ENCODE assay signal across 7 cellular contexts in the genomic region with DNA sequence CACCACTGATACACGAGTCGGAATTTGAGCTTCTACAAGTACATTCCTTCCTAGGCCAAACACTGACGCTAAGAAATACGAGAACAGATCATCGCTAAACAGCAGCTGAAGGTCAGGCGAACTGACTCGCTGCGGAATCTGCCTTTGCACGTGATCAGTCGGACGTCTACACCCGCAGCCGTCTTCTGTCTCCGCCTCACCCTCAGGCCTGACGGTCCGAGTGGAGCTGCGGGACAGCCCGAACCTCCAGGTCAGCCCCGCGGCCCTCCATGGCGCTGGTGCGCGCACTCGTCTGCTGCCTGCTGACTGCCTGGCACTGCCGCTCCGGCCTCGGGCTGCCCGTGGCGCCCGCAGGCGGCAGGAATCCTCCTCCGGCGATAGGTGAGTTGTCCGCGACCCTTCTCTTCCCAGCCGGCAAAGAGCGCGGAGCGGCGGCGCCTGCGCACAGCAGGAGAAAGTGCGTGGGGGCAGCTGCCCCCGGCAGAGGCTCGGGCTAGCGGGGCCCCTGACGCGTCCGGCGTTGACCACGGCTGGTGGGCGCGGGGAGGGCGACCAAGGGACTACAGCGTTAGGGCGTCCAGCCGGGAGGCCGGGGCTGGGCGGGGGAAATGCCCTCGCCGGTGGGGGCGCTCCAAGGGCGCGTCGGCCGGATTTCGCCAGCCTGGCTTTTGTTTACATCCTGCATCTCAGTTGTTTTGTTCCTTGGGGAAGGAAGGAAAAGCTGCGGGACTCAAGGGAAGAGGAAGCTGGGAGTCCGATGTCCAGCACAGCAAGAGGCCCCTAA. TPM values are rescaled to one million over a fixed set of nuclear protein-coding genes. Genes with fewer than 3 reads are reported as not detected.
A peak's percentile ranks its signal among the peaks of the same experiment; 100 is the strongest.
DNase-seq lines count a peak whose midpoint lies in the region; ATAC-seq and TF ChIP-seq lines count a peak whose summit lies in the region.

SMPDL3A (plus strand) TSS at position 181 of the 784 bp plus-strand sequence; CDS start at position 270, 89 bp downstream.

- H3K27me3 Mint-ChIP-seq in IgD-negative memory B cell (peaks cover 21% of the 10 kb centered on the region), brain (no peaks in the 10 kb centered on the region)

- no peaks in the 10 kb centered on the region for H3K36me3 Mint-ChIP-seq in IgD-negative memory B cell
- peaks cover 6% of the 10 kb centered on the region for H3K36me3 Mint-ChIP-seq in brain

- H3K27ac Mint-ChIP-seq in IgD-negative memory B cell: peak within 1 kb of the TSS; percentile 3 to 87 (median 14)
- H3K27ac Mint-ChIP-seq in brain: peak within 1 kb of the TSS; percentile 87 to 97 (median 95)

- H3K4me1 ChIP-seq in Peyer's patch (peaks cover 0 to 19% (median 0%) of the 10 kb centered on the region in 4 donors), iPS DF 6.9 (ENCODE audit: control insufficient read depth, insufficient read depth, low read length) (peaks cover 2% of the 10 kb centered on the region; the same call in 1 of the 2 replicates)

- DNase-seq in Peyer's patch (peak; percentile 24 to 89 (median 86)), iPS DF 6.9 (ENCODE audit: low read depth, low spot score) (peak; percentile 39), putamen (ENCODE audit: low spot score) (peak; percentile 82)

- TF ChIP-seq CTCF in GM12872 (IDR thresholded peaks at IDR 0.05; ENCODE audit: insufficient read depth, low read depth, low read length) (peak; percentile 42; the same call in 2 of the 3 replicates), Peyer's patch (IDR thresholded peaks at IDR 0.05) (peak in 4 of 6 experiments; percentile 33 to 57 (median 36)), brain (conservative IDR thresholded peaks at IDR 0.05) (peak; percentile 44 to 69)

- H3K4me3 Mint-ChIP-seq in IgD-negative memory B cell (peak within 1 kb of the TSS; percentile 81 to 95 (median 89)), brain (peak within 1 kb of the TSS; percentile 82 to 96 (median 86))

- peak; percentile 62 for ATAC-seq in GM21825 (IDR thresholded peaks at IDR 0.05; ENCODE audit: unreplicated experiment)

- H3K4me1 Mint-ChIP-seq in IgD-negative memory B cell: peaks cover 10 to 22% (median 20%) of the 10 kb centered on the region in 3 donors
- H3K4me1 Mint-ChIP-seq in brain: peaks cover 68% of the 10 kb centered on the region

- H3K27me3 ChIP-seq in Peyer's patch (no peaks in the 10 kb centered on the region), iPS DF 6.9 (ENCODE audit: control insufficient read depth, insufficient read depth, low read length) (0 out of 2 replicates have a peak, but pooled peaks cover 1% of the 10 kb centered on the region)

- WGBS in iPS DF 6.9 (ENCODE audit: insufficient coverage, insufficient read length): no CpG with 5 or more reads among the region's 69 CpGs

- no peaks in the 10 kb centered on the region for H3K36me3 ChIP-seq in Peyer's patch
- H3K36me3 ChIP-seq in iPS DF 6.9 (ENCODE audit: control insufficient read depth, insufficient read depth, low read length): no peaks in the 10 kb centered on the region

- TF ChIP-seq POLR2A in Peyer's patch (IDR thresholded peaks at IDR 0.05): peak; percentile 83 to 89

- H3K4me3 ChIP-seq in Peyer's patch: peak within 1 kb of the TSS; percentile 44 to 87 (median 76)
- peak within 1 kb of the TSS; percentile 26; the same call in 1 of the 2 replicates for H3K4me3 ChIP-seq in iPS DF 6.9 (ENCODE audit: low read length)

- H3K9me3 ChIP-seq in Peyer's patch (no peaks in the 10 kb centered on the region), iPS DF 6.9 (ENCODE audit: control insufficient read depth, insufficient read depth, low read length) (no peaks in the 10 kb centered on the region)

- H3K27ac ChIP-seq in Peyer's patch (peak within 1 kb of the TSS; percentile 71 to 99 (median 94)), iPS DF 6.9 (ENCODE audit: low read length) (no peak within 1 kb of the TSS)

- H3K9me3 Mint-ChIP-seq in IgD-negative memory B cell (no peaks in the 10 kb centered on the region), brain (no peaks in the 10 kb centered on the region)

RNA-seq across cellular contexts. Expression of gene SMPDL3A, which starts in this region (rescaled TPM):
- polyA plus RNA-seq in IgD-negative memory B cell: 1.4 TPM
- 100 to 1,000 TPM in 3 of 4 donors, 10 to 100 TPM in 1; 15.7 to 641 (median 190) TPM for total RNA-seq in Peyer's patch
- 3.2 TPM for polyA plus RNA-seq in brain (ENCODE audit: insufficient read depth, low read depth, low replicate concordance)
